Comparison of ENCODE assay signal across 23 cellular contexts in genomic region chr6:36613200-36613995, GRCh38. TPM values are rescaled to one million over a fixed set of nuclear protein-coding genes. Genes with fewer than 3 reads are reported as not detected.
A peak's percentile ranks its signal among the peaks of the same experiment; 100 is the strongest.
DNase-seq lines count a peak whose midpoint lies in the region; ATAC-seq, FAIRE-seq and TF ChIP-seq lines count a peak whose summit lies in the region.
"Had no signal": no experiment of that assay in that cellular context is flagged by ENCODE, and none has a peak within 500 bp of the region (broad histone marks: within the 10 kb centered on the region; RNA-seq: fewer than 3 reads in every experiment).

No MANE protein-coding gene starts in this region.

- peak overlapping the region; percentile 32 for H3K27ac Mint-ChIP-seq in activated B cell treated with CpG ODN at 0.5 μM for 24 hours

- intact Hi-C loops in HepG2 (cut with micrococcal nuclease; ENCODE audit: unreplicated experiment), result no loop called here
- intact Hi-C loops in right lobe of liver (cut with DNase I), result loop anchor here in 1 of 2 donors (10.0 kb wide), 1 partner anchor 141 kb away; no protein-coding TSS in a partner anchor
- intact Hi-C loops in activated B cell treated with CpG ODN at 0.5 μM for 24 hours (cut with micrococcal nuclease), result no loop called here

- TF ChIP-seq POLR2A in HepG2 (IDR thresholded peaks at IDR 0.05; ENCODE audit: insufficient read depth in 1 of 2, low read depth in 2 of 2, low read length in 2 of 2), result no peak
- no peak for TF ChIP-seq POLR2A in right lobe of liver (IDR thresholded peaks at IDR 0.05)

- H3K9me3 Mint-ChIP-seq in activated B cell treated with CpG ODN at 0.5 μM for 24 hours, result no peaks in the 10 kb centered on the region

- no peaks in the 10 kb centered on the region for H3K27me3 Mint-ChIP-seq in activated B cell treated with CpG ODN at 0.5 μM for 24 hours

- peaks cover 31% of the 10 kb centered on the region for H3K4me1 Mint-ChIP-seq in activated B cell treated with CpG ODN at 0.5 μM for 24 hours

- no peak overlapping the region for H3K27ac ChIP-seq in HepG2 (ENCODE audit: extremely low read length, insufficient read depth, low read length)
- H3K27ac ChIP-seq in right lobe of liver, result no peak overlapping the region

- no peak overlapping the region for H3K4me3 ChIP-seq in HepG2 (replicated peaks in 1 of 3; ENCODE audit: insufficient read depth in 1 of 3, low read depth in 2 of 3, low read length in 3 of 3)
- no peak overlapping the region for H3K4me3 ChIP-seq in right lobe of liver

- no peak overlapping the region for H3K4me2 ChIP-seq in HepG2 (ENCODE audit: low read depth, low read length)

- H3K9me3 ChIP-seq in HepG2 (ENCODE audit: low read length) (no peaks in the 10 kb centered on the region), right lobe of liver (no peaks in the 10 kb centered on the region)

- POLR2A ChIA-PET in HepG2 (lab: Yijun Ruan, JAX) (interaction anchor here (8.2 kb wide), 1 partner anchor 64 kb away, joined by 50 read pairs; the partner anchor contains the start of gene CDKN1A), activated B cell treated with CpG ODN at 0.5 μM for 24 hours (lab: Charles Lee) (interaction anchor here (0.7 kb wide), 1 partner anchor 38 kb away, joined by 6 read pairs; no protein-coding TSS in a partner anchor)

- no peak for ATAC-seq in HepG2
- no peak for ATAC-seq in right lobe of liver
- no peak for ATAC-seq in activated B cell treated with CpG ODN at 0.5 μM for 24 hours (ENCODE audit: low read depth)
- no peak for ATAC-seq in HG03039 (IDR thresholded peaks at IDR 0.05; ENCODE audit: unreplicated experiment)

- WGBS in HepG2 (ENCODE audit: low lambda C conversion rate), result 98% methylated on average over 9 of the region's 9 CpGs
- WGBS in right lobe of liver (ENCODE audit: insufficient coverage, low coverage, low lambda C conversion rate, missing lambda C conversion rate), result 79% methylated on average over 9 of the region's 9 CpGs

- DNase-seq in HepG2 (ENCODE audit: low spot score) (no peak), right lobe of liver (no peak), activated B cell treated with CpG ODN at 0.5 μM for 24 hours (no peak), islet precursor cell (peak; percentile 51), NCI-H2196 treated with DMSO at 0.1 percent for 48 hours (lab: John Stamatoyannopoulos, UW; ENCODE audit: unreplicated experiment) (no peak), ecto neural progenitor cell (ENCODE audit: low spot score) (no peak)
- DNase-seq: aorta; caudate nucleus; DND-41; foreskin melanocyte; kidney; NCI-H1092; NCI-H1930; NCI-H345; NCI-H82; OCI-M1; SHP77; stimulated activated CD4-positive, alpha-beta T cell treated with anti-CD3 and anti-CD28 coated beads, Interleukin-2, amount 100 ng/mL, for 24 hours; stimulated activated naive CD4-positive, alpha-beta T cell had no signal

- H3K36me3 ChIP-seq in HepG2 (replicated peaks in 1 of 2; ENCODE audit: control insufficient read depth in 1 of 2, insufficient read depth in 2 of 2, low read length in 2 of 2) (peaks cover 0 to 10% of the 10 kb centered on the region in 2 experiments; a peak in 1 of 5 replicates), right lobe of liver (peaks cover 0 to 5% (median 0%) of the 10 kb centered on the region in 4 donors)

- no TSS peak for BruUV-seq in HepG2 (replicated peaks; lab: Mats Ljungman, UMichigan)

- TF ChIP-seq CTCF in HepG2 (CRISPR knock-in tag; IDR thresholded peaks at IDR 0.05), result no peak
- no peak for TF ChIP-seq CTCF in right lobe of liver (IDR thresholded peaks at IDR 0.05)
- no peak for TF ChIP-seq CTCF in activated B cell treated with CpG ODN at 0.5 μM for 24 hours (IDR thresholded peaks at IDR 0.05)

- FAIRE-seq in HepG2 (lab: Jason Lieb, UNC), result no peak
- FAIRE-seq: GM12892, H1, HTR-8/SVneo, kidney had no signal

- CTCF ChIA-PET in HepG2 (lab: Yijun Ruan, JAX; ENCODE audit: low intra/inter-chr PET ratio, low total read pairs), result no interaction called here
- CTCF ChIA-PET in activated B cell treated with CpG ODN at 0.5 μM for 24 hours (lab: Charles Lee), result interaction anchor here (3.2 kb wide), 1 partner anchor 169 kb away, joined by 42 read pairs; no protein-coding TSS in a partner anchor

- H2AFZ ChIP-seq in HepG2 (ENCODE audit: low read length), result no peak overlapping the region

- no peak for TF ChIP-seq RAD21 in HepG2 (CRISPR knock-in tag; IDR thresholded peaks at IDR 0.05)

- TF ChIP-seq EP300 in HepG2 (IDR thresholded peaks at IDR 0.05; ENCODE audit: low read depth in 2 of 2, low read length in 2 of 2), result no peak
- TF ChIP-seq EP300 in HepG2 (CRISPR knock-in tag; IDR thresholded peaks at IDR 0.05; ENCODE audit: borderline replicate concordance), result no peak

- H3K27me3 ChIP-seq in HepG2 (ENCODE audit: control insufficient read depth in 1 of 2, insufficient read depth in 2 of 2, low read length in 2 of 2) (no peaks in the 10 kb centered on the region), right lobe of liver (no peaks in the 10 kb centered on the region)

- no peaks in the 10 kb centered on the region for H3K79me2 ChIP-seq in HepG2 (ENCODE audit: insufficient read depth, low read length)

- H3K36me3 Mint-ChIP-seq in activated B cell treated with CpG ODN at 0.5 μM for 24 hours (ENCODE audit: low read depth), result peaks cover 56% of the 10 kb centered on the region

- H3K9ac ChIP-seq in HepG2 (ENCODE audit: insufficient read depth, low read depth, low read length), result no peak overlapping the region

- in situ Hi-C loops in HepG2 (cut with HindIII; ENCODE audit: extremely low pct_ligation_motif_present, low pct_unique_long_range_greater_than_20kb), result no loop called here

- no peak overlapping the region for H3K4me3 Mint-ChIP-seq in activated B cell treated with CpG ODN at 0.5 μM for 24 hours

- H3K4me1 ChIP-seq in HepG2 (ENCODE audit: insufficient read depth, low read length) (peaks cover 17% of the 10 kb centered on the region), right lobe of liver (peaks cover 0 to 35% (median 16%) of the 10 kb centered on the region in 4 donors)

- H4K20me1 ChIP-seq in HepG2 (ENCODE audit: insufficient read depth, low read length), result peaks cover 23% of the 10 kb centered on the region

TF ChIP-seq in HepG2, 621 proteins besides CTCF, POLR2A, EP300 and RAD21 (continues in another document):
- TF ChIP-seq ZNF281 (CRISPR knock-in tag; IDR thresholded peaks at IDR 0.05; ENCODE audit: borderline replicate concordance) (no peak), SP4 (CRISPR knock-in tag; IDR thresholded peaks at IDR 0.05) (no peak), NR0B2 (CRISPR knock-in tag; IDR thresholded peaks at IDR 0.05) (no peak)

RNA-seq across cellular contexts. Expression of gene SRSF3, which starts 19.2 kb away (rescaled TPM):
- total RNA-seq in HepG2 (2016; rRNA removed; fragmentation: Illumina TruSeq; extraction: Trizol) (684 and 1,115 TPM in 2 replicates), right lobe of liver (100 to 1,000 TPM in 2 of 6 experiments, 10 to 100 TPM in 4; 36.8 to 103 (median 71.4) TPM), activated B cell treated with CpG ODN at 0.5 μM for 24 hours (421 and 494 TPM in 2 replicates)
- total RNA-seq in HepG2 (2016; cell fraction: cytosol; rRNA removed; fragmentation: Illumina TruSeq; extraction: Trizol; ENCODE audit: low read depth), result 87.6 and 93.5 TPM in 2 replicates
- total RNA-seq in HepG2 (2016; cell fraction: insoluble cytoplasmic fraction; rRNA removed; fragmentation: Illumina TruSeq; extraction: Trizol), result 702 and 1,085 TPM in 2 replicates
- total RNA-seq in HepG2 (2016; cell fraction: membrane; rRNA removed; fragmentation: Illumina TruSeq; extraction: Trizol), result 160 and 205 TPM in 2 replicates
- 332 and 341 TPM in 2 replicates for total RNA-seq in HepG2 (2016; cell fraction: nucleus; rRNA removed; fragmentation: Illumina TruSeq; extraction: Trizol)
- 149 and 206 TPM in 2 replicates for polyA plus RNA-seq in HepG2 (2011; rRNA removed)
- 204 and 209 TPM in 2 replicates for polyA plus RNA-seq in HepG2 (2011; cell fraction: cytosol; rRNA removed)
- 336 and 345 TPM in 2 replicates for polyA plus RNA-seq in HepG2 (2011; cell fraction: nucleus; rRNA removed)
- 161 and 268 TPM in 2 replicates for polyA plus RNA-seq in HepG2 (2012)
- polyA plus RNA-seq in HepG2 (2016; cell fraction: cytosol; fragmentation: Illumina TruSeq; extraction: Trizol; ENCODE audit: low read depth), result 90.1 and 97.9 TPM in 2 replicates
- 1,067 and 1,144 TPM in 2 replicates for polyA plus RNA-seq in HepG2 (2016; cell fraction: insoluble cytoplasmic fraction; fragmentation: Illumina TruSeq; extraction: Trizol; ENCODE audit: low read depth)
- 123 and 146 TPM in 2 replicates for polyA plus RNA-seq in HepG2 (2016; cell fraction: membrane; fragmentation: Illumina TruSeq; extraction: Trizol; ENCODE audit: low read depth)
- polyA plus RNA-seq in HepG2 (2016; cell fraction: nucleus; fragmentation: Illumina TruSeq; extraction: Trizol; ENCODE audit: insufficient read depth, low read depth), result 510 and 537 TPM in 2 replicates
- polyA minus RNA-seq in HepG2 (2011; rRNA and poly(A)+ RNA removed; ENCODE audit: low replicate concordance), result 214 and 251 TPM in 2 replicates
- 55.8 and 58.4 TPM in 2 replicates for polyA minus RNA-seq in HepG2 (2011; cell fraction: cytosol; rRNA and poly(A)+ RNA removed)
- 453 and 553 TPM in 2 replicates for polyA minus RNA-seq in HepG2 (2011; cell fraction: nucleus; rRNA and poly(A)+ RNA removed)
